Comparison of ENCODE assay signal across 1 cellular context in genomic region chr2:127024769-127025356, GRCh38.
TF ChIP-seq lines count a peak whose summit lies in the region.

No MANE protein-coding gene starts in this region.

TF ChIP-seq in SK-N-SH treated with all-trans-retinoic acid at 6 μM for 48 hours, 23 proteins besides CTCF, POLR2A, EP300 and RAD21 (continued from another document):
- TF ChIP-seq POU6F1 (CRISPR knock-in tag; IDR thresholded peaks at IDR 0.05; ENCODE audit: borderline replicate concordance, low read depth) (no peak), CREB5 (CRISPR knock-in tag; IDR thresholded peaks at IDR 0.05; ENCODE audit: low read depth) (no peak), ISL1 (CRISPR knock-in tag; IDR thresholded peaks at IDR 0.05) (no peak)
